22 cellular contexts compared by ENCODE assay signal in genomic region chr20:46998497-46999190, GRCh38.
DNase-seq lines count a peak whose midpoint lies in the region; ATAC-seq, FAIRE-seq and TF ChIP-seq lines count a peak whose summit lies in the region.
"Had no signal": no experiment of that assay in that cellular context is flagged by ENCODE, and none has a peak within 500 bp of the region (broad histone marks: within the 10 kb centered on the region; RNA-seq: fewer than 3 reads in every experiment).

No MANE protein-coding gene starts in this region.

- intact Hi-C loops in pancreas (cut with DNase I), result no loop called here

- H3K4me3 ChIP-seq in epithelial cell of esophagus (ENCODE audit: low read length), result no peak overlapping the region
- H3K4me3 ChIP-seq in pancreas, result no peak overlapping the region
- H3K4me3 ChIP-seq: right atrium auricular region, uterus had no signal

- no peaks in the 10 kb centered on the region for H3K4me1 ChIP-seq in pancreas
- H3K4me1 ChIP-seq: right atrium auricular region, uterus had no signal

- peaks cover 2% of the 10 kb centered on the region for H3K27me3 Mint-ChIP-seq in mesothelial cell of epicardium (ENCODE audit: low read depth)

- H3K36me3 Mint-ChIP-seq in mesothelial cell of epicardium, result peaks cover 6% of the 10 kb centered on the region

- DNase-seq in NCI-H2029 (lab: John Stamatoyannopoulos, UW), result peak; percentile 38
- DNase-seq in NCI-H2029 treated with DMSO at 0.1 percent for 48 hours (lab: John Stamatoyannopoulos, UW), result no peak
- peak; percentile 64 for DNase-seq in NCI-H526 treated with DMSO at 0.1 percent for 48 hours (lab: John Stamatoyannopoulos, UW)
- DNase-seq in epithelial cell of esophagus (ENCODE audit: low read depth), result peak; percentile 51
- peak in 1 of 6 donors; percentile 26 for DNase-seq in pancreas
- DNase-seq in AG08396 (ENCODE audit: low spot score), result no peak
- no peak for DNase-seq in SK-N-DZ (ENCODE audit: low spot score)
- DNase-seq in mesothelial cell of epicardium (ENCODE audit: low spot score in 2 of 2, unreplicated experiment in 2 of 2), result no peak
- DNase-seq: activated CD4-positive, CD25-positive, alpha-beta regulatory T cell; activated CD8-positive, alpha-beta memory T cell treated with anti-CD3 and anti-CD28 coated beads, Interleukin-2, amount 10 ng/mL, durations not matched to agents 7 days and 5 days; activated naive CD4-positive, alpha-beta T cell; aorta; C1 segment of cervical spinal cord; DND-41; IMR-90; mesenchymal stem cell; NCI-H1092; uterus had no signal

- no peak overlapping the region for H3K27ac Mint-ChIP-seq in mesothelial cell of epicardium
- H3K27ac Mint-ChIP-seq: activated CD8-positive, alpha-beta memory T cell treated with anti-CD3 and anti-CD28 coated beads, Interleukin-2, amount 10 ng/mL, durations not matched to agents 7 days and 5 days had no signal

- H3K9me3 Mint-ChIP-seq in mesothelial cell of epicardium, result peaks cover 5% of the 10 kb centered on the region
- H3K9me3 Mint-ChIP-seq: neural crest cell had no signal

- WGBS in pancreas, 2 donors, result 20 to 24% methylated on average over 6 of the region's 6 CpGs

- H3K27ac ChIP-seq in pancreas, result peak overlapping the region in 1 of 4 donors; percentile 20
- H3K27ac ChIP-seq: right atrium auricular region, uterus had no signal

- no peak for FAIRE-seq in pancreas (lab: Jason Lieb, UNC)
- FAIRE-seq: endothelial cell of umbilical vein had no signal

- peaks cover 10% of the 10 kb centered on the region for H3K4me1 Mint-ChIP-seq in mesothelial cell of epicardium
- H3K4me1 Mint-ChIP-seq: neural crest cell had no signal

- H3K27me3 ChIP-seq in pancreas, result no peaks in the 10 kb centered on the region
- H3K27me3 ChIP-seq: right atrium auricular region, uterus had no signal

- peak in 3 of 4 donors; percentile 56 to 78 (median 67) for ATAC-seq in pancreas
- ATAC-seq: activated CD8-positive, alpha-beta memory T cell treated with anti-CD3 and anti-CD28 coated beads, Interleukin-2, amount 10 ng/mL, durations not matched to agents 7 days and 5 days; Panc1 had no signal

- H3K9me3 ChIP-seq in pancreas, result no peaks in the 10 kb centered on the region
- H3K9me3 ChIP-seq: right atrium auricular region, uterus had no signal

- no peak overlapping the region for H3K4me3 Mint-ChIP-seq in mesothelial cell of epicardium
- H3K4me3 Mint-ChIP-seq: activated CD8-positive, alpha-beta memory T cell treated with anti-CD3 and anti-CD28 coated beads, Interleukin-2, amount 10 ng/mL, durations not matched to agents 7 days and 5 days; neural crest cell had no signal

- TF ChIP-seq CTCF in epithelial cell of esophagus (IDR thresholded peaks at IDR 0.05; ENCODE audit: insufficient read depth, low read depth, low read length, missing control alignments) (no peak), pancreas (IDR thresholded peaks at IDR 0.05) (no peak), mesothelial cell of epicardium (IDR thresholded peaks at IDR 0.05; ENCODE audit: unreplicated experiment) (no peak)

- H3K36me3 ChIP-seq in pancreas, result no peaks in the 10 kb centered on the region
- H3K36me3 ChIP-seq: right atrium auricular region, uterus had no signal

Comparison
In these comparisons a context has a peak if more than half of its experiments do, and no peak if none do; other contexts are left out.
1. DNase-seq: peak in NCI-H2029 (single experiment), NCI-H526 treated with DMSO at 0.1 percent for 48 hours (single experiment) and epithelial cell of esophagus (single experiment); none in NCI-H2029 treated with DMSO at 0.1 percent for 48 hours (single experiment), AG08396 (single experiment), SK-N-DZ (single experiment) and mesothelial cell of epicardium (0 of 2).